ENCODE assay signal across 8 cellular contexts in the genomic region with DNA sequence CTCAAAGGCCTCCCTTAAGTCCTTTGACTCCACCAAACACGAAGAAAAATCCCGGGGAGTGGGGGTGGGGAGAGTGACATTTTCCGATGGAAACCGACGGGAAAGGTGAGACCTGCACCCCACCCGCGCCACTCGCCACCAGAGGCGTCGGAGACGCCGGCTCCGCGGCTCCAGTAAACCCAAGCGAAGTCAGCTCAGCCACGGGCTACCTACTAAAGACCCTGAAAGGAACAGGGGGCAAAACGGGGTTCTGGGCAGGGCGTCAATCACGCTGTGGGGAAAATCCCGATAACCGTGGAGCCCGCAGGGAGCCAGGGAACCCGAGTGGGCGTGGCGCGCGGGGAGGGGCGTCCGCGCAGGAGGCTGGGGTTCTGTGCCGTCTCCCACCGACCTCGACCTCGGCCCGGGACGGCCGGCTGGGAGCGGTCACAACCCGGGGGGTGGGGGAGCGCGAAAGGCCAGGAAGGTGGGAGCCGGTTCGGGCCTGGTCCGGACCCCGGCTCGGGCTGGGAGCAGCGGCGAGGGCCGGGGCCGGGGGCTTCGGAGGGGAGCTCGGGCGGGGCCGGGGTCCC. TPM values are rescaled to one million over a fixed set of nuclear protein-coding genes. Genes with fewer than 3 reads are reported as not detected.
DNase-seq lines count a peak whose midpoint lies in the region; ATAC-seq and TF ChIP-seq lines count a peak whose summit lies in the region.

No MANE protein-coding gene starts in this region.

- H2AFZ ChIP-seq in OCI-LY3 (ENCODE audit: low read depth, low read length), result 0 out of 2 replicates have a peak overlapping the region, but pooled peaks have one; percentile 22

- intact Hi-C loops in heart left ventricle (cut with DNase I), result loop anchor here in 3 of 10 donors (1.0 to 5.0 kb wide), 5 partner anchors 51 to 105 kb away; a partner anchor contains a TSS
- intact Hi-C loops in sigmoid colon (cut with DNase I), result loop anchor here (2.0 to 10.0 kb wide), 3 partner anchors 51 to 190 kb away; a partner anchor contains a TSS

- peak overlapping the region; percentile 74 for H3K27ac ChIP-seq in OCI-LY3 (ENCODE audit: low read length)
- H3K27ac ChIP-seq in heart left ventricle, result peak overlapping the region; percentile 87 to 99 (median 96)
- H3K27ac ChIP-seq in sigmoid colon, result peak overlapping the region; percentile 91 to 100 (median 98)

- 1 to 2% (median 1%) methylated on average over 28 to 54 of the region's 54 CpGs for WGBS in heart left ventricle, 4 donors
- 0 to 1% methylated on average over 54 of the region's 54 CpGs for WGBS in sigmoid colon, 2 donors

- H3K27me3 ChIP-seq in OCI-LY3 (ENCODE audit: low read depth, low read length), result no peaks in the 10 kb centered on the region
- no peaks in the 10 kb centered on the region for H3K27me3 ChIP-seq in heart left ventricle
- no peaks in the 10 kb centered on the region for H3K27me3 ChIP-seq in sigmoid colon

- TF ChIP-seq CTCF in GM10266 (IDR thresholded peaks at IDR 0.05; ENCODE audit: control insufficient read depth, insufficient read depth, low read depth, missing control alignments), result no peak
- TF ChIP-seq CTCF in HFF-Myc (IDR thresholded peaks at IDR 0.05; ENCODE audit: low read depth, low read length, missing control alignments), result no peak
- TF ChIP-seq CTCF in OCI-LY3 (IDR thresholded peaks at IDR 0.05; ENCODE audit: low read depth, low read length), result peak; percentile 8; the same call in 1 of the 2 replicates
- peak in 1 of 12 donors; percentile 8 for TF ChIP-seq CTCF in heart left ventricle (IDR thresholded peaks at IDR 0.05)
- no peak for TF ChIP-seq CTCF in sigmoid colon (IDR thresholded peaks at IDR 0.05)

- H3K4me3 ChIP-seq in HFF-Myc (replicated peaks; ENCODE audit: low read depth, low read length) (peak overlapping the region; percentile 99), OCI-LY3 (ENCODE audit: low read length) (peak overlapping the region; percentile 90), heart left ventricle (peak overlapping the region; percentile 76 to 100 (median 98)), sigmoid colon (peak overlapping the region; percentile 73 to 100 (median 98))

- peaks cover 39% of the 10 kb centered on the region for H4K20me1 ChIP-seq in OCI-LY3 (ENCODE audit: insufficient read depth, low read length)

- TF ChIP-seq EP300 in sigmoid colon (IDR thresholded peaks at IDR 0.05), result no peak

- H3K36me3 ChIP-seq in OCI-LY3 (replicated peaks; ENCODE audit: low read depth, low read length), result peaks cover 16% of the 10 kb centered on the region
- H3K36me3 ChIP-seq in heart left ventricle, result peaks cover 0 to 23% (median 18%) of the 10 kb centered on the region in 9 donors
- peaks cover 7 to 19% (median 13%) of the 10 kb centered on the region in 4 donors for H3K36me3 ChIP-seq in sigmoid colon

- in situ Hi-C loops in KBM-7 (cut with MboI; ENCODE audit: low pct_unique_long_range_greater_than_20kb, low sequenced_read_pairs), result no loop called here

- TF ChIP-seq POLR2A in heart left ventricle (IDR thresholded peaks at IDR 0.05) (no peak), sigmoid colon (IDR thresholded peaks at IDR 0.05) (no peak)

- H3K9me3 ChIP-seq in OCI-LY3 (ENCODE audit: insufficient read depth, low read length) (no peaks in the 10 kb centered on the region), heart left ventricle (no peaks in the 10 kb centered on the region), sigmoid colon (no peaks in the 10 kb centered on the region)

- peak; percentile 67 for DNase-seq in GM10266 (ENCODE audit: extremely low spot score)
- no peak for DNase-seq in HFF-Myc (ENCODE audit: extremely low read depth, low read depth)
- DNase-seq in activated gamma-delta T cell treated with anti-CD3 and anti-CD28 coated beads, Interleukin-2, amount 50 U/mL, for 16 hours (ENCODE audit: low read depth), result peak; percentile 28
- peak in 1 of 5 donors; percentile 48 for DNase-seq in heart left ventricle
- peak; percentile 74 for DNase-seq in sigmoid colon
- no peak for DNase-seq in KBM-7
- DNase-seq in NCI-H2196 (lab: John Stamatoyannopoulos, UW; ENCODE audit: unreplicated experiment), result no peak

- H3K9ac ChIP-seq in OCI-LY3 (ENCODE audit: low read length), result peak overlapping the region; percentile 87

- peak overlapping the region; percentile 90 for H3K4me2 ChIP-seq in OCI-LY3 (ENCODE audit: low read length)

- peaks cover 54% of the 10 kb centered on the region for H3K79me2 ChIP-seq in OCI-LY3 (ENCODE audit: low read length)

- H3K4me1 ChIP-seq in OCI-LY3 (ENCODE audit: low read length), result peaks cover 8% of the 10 kb centered on the region
- H3K4me1 ChIP-seq in heart left ventricle, result peaks cover 0 to 40% (median 20%) of the 10 kb centered on the region in 12 donors
- peaks cover 0 to 37% (median 29%) of the 10 kb centered on the region in 4 donors for H3K4me1 ChIP-seq in sigmoid colon

- peak in 1 of 4 donors; percentile 36 for ATAC-seq in heart left ventricle

RNA-seq across cellular contexts. Expression of a gene that starts 0.6 kb away (rescaled TPM):
- 10 to 100 TPM; 33.9 to 48.2 (median 40.1) TPM for total RNA-seq in heart left ventricle
- polyA plus RNA-seq in heart left ventricle, result 10 to 100 TPM; 23.5 to 60.7 TPM
- total RNA-seq in sigmoid colon, result 10 to 100 TPM; 51.7 to 67.0 (median 66.7) TPM
- polyA plus RNA-seq in sigmoid colon, result 10 to 100 TPM; 62.5 to 70.1 (median 67.5) TPM

RNA-seq across cellular contexts. Expression of a gene that starts 50.8 kb away (rescaled TPM):
- total RNA-seq in heart left ventricle (10 to 100 TPM; 15.2 to 37.7 (median 23.7) TPM), sigmoid colon (10 to 100 TPM; 11.7 to 32.7 (median 21.6) TPM)
- polyA plus RNA-seq in heart left ventricle (10 to 100 TPM; 10.9 to 13.3 TPM), sigmoid colon (10 to 100 TPM; 14.0 to 26.4 (median 24.0) TPM)

Comparison
In these comparisons a context has a peak if more than half of its experiments do, and no peak if none do; other contexts are left out.
1. DNase-seq: peak in GM10266 (single experiment), activated gamma-delta T cell treated with anti-CD3 and anti-CD28 coated beads, Interleukin-2, amount 50 U/mL, for 16 hours (single experiment) and sigmoid colon (single experiment); none in HFF-Myc (single experiment), KBM-7 (single experiment) and NCI-H2196 (single experiment).
2. Peak in every context shown above with its lines, with median percentiles within 50 percentile points of each other: H3K4me3 ChIP-seq and H3K27ac ChIP-seq.